19 cellular contexts compared by ENCODE assay signal in the genomic region with DNA sequence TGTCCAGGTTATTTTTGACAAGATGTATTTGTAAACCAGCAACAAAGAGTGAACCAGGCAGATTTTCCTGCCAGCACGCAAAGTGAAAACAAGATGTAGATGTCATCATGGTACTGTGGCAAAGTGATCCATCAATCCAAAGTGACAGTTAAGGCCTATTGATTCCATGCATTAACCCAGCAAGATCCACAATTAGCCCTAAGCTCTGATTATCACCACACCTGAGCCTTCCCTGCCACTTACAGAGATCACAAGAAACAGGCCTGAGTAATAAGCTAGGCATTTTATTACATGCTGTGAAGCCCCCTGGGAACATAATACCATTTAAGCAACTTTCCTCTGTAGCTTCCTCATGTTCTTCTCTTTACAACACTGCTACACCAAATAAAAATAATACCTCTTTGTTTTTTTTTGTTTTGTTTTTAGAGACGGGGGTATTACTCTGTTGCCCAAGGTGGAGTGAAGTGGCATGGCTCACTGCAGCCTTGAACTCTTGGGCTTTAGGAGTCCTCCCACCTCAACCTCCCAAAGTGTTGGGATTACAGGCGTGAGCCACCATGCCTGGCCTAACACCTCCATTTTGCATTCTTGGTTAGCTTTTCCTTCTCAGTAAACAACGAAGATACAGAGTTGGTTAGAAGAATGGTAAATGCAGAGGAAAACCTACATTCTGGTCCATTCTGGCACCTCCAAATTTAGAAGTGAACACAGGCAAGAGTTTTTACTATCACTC.
DNase-seq lines count a peak whose midpoint lies in the region; ATAC-seq and TF ChIP-seq lines count a peak whose summit lies in the region.
"Had no signal": no experiment of that assay in that cellular context is flagged by ENCODE, and none has a peak within 500 bp of the region (broad histone marks: within the 10 kb centered on the region; RNA-seq: fewer than 3 reads in every experiment).

No MANE protein-coding gene starts in this region.

- TF ChIP-seq CTCF in HEK293 (tag by site-specific recombination; IDR thresholded peaks at IDR 0.05): no peak
- no peak for TF ChIP-seq CTCF in nephron (IDR thresholded peaks at IDR 0.05; ENCODE audit: unreplicated experiment in 3 of 3)

- H3K4me3 ChIP-seq in HEK293 (ENCODE audit: low read depth, low read length): no peak overlapping the region
- H3K4me3 ChIP-seq: mucosa of descending colon had no signal

- DNase-seq in NCI-H524 (lab: John Stamatoyannopoulos, UW): peak; percentile 47 to 78
- no peak for DNase-seq in NCI-H345 (lab: John Stamatoyannopoulos, UW)
- no peak for DNase-seq in SW480 (ENCODE audit: low spot score)
- DNase-seq: activated CD4-positive, alpha-beta memory T cell treated with anti-CD3 and anti-CD28 coated beads, Interleukin-2, amount 10 ng/mL, durations not matched to agents 7 days and 5 days; activated T-cell treated with anti-CD3 and anti-CD28 coated beads, Interleukin-2, amount 50 U/mL, for 72 hours; CD4-positive, CD25-positive, alpha-beta regulatory T cell; effector CD8-positive, alpha-beta T cell; left colon; mucosa of descending colon; NCI-H2081 treated with DMSO at 0.1 percent for 48 hours; RPMI8226; SW 1271 had no signal

- H3K4me1 ChIP-seq in HEK293 (ENCODE audit: control insufficient read depth, insufficient read depth, low read length): no peaks in the 10 kb centered on the region

- peaks cover 30% of the 10 kb centered on the region for H3K4me1 Mint-ChIP-seq in nephron
- H3K4me1 Mint-ChIP-seq: activated CD4-positive, alpha-beta memory T cell treated with anti-CD3 and anti-CD28 coated beads, Interleukin-2, amount 10 ng/mL, durations not matched to agents 7 days and 5 days; CD4-positive, CD25-positive, alpha-beta regulatory T cell had no signal

- no peak for ATAC-seq in HG02759 (IDR thresholded peaks at IDR 0.05; ENCODE audit: unreplicated experiment)
- ATAC-seq in HG02973 (IDR thresholded peaks at IDR 0.05; ENCODE audit: unreplicated experiment): no peak
- ATAC-seq: activated T-cell treated with anti-CD3 and anti-CD28 coated beads, Interleukin-2, amount 50 U/mL, for 72 hours had no signal

- H3K27ac ChIP-seq in HEK293 (ENCODE audit: extremely low read depth, low read depth, low read length): no peak overlapping the region
- H3K27ac ChIP-seq in cingulate gyrus (ENCODE audit: low read depth, low read length): peak overlapping the region; percentile 69

- H3K4me3 Mint-ChIP-seq in nephron: no peak overlapping the region
- H3K4me3 Mint-ChIP-seq: activated CD4-positive, alpha-beta memory T cell treated with anti-CD3 and anti-CD28 coated beads, Interleukin-2, amount 10 ng/mL, durations not matched to agents 7 days and 5 days; activated naive CD8-positive, alpha-beta T cell; activated T-cell treated with anti-CD3 and anti-CD28 coated beads, Interleukin-2, amount 50 U/mL, for 72 hours; CD4-positive, CD25-positive, alpha-beta regulatory T cell; IgD-negative memory B cell had no signal

- H3K27me3 Mint-ChIP-seq in nephron (ENCODE audit: low read depth): no peaks in the 10 kb centered on the region
- H3K27me3 Mint-ChIP-seq: activated naive CD8-positive, alpha-beta T cell had no signal

- H3K36me3 Mint-ChIP-seq in nephron (ENCODE audit: low read depth): peaks cover 12% of the 10 kb centered on the region
- H3K36me3 Mint-ChIP-seq: activated naive CD8-positive, alpha-beta T cell; CD4-positive, CD25-positive, alpha-beta regulatory T cell had no signal

- H3K27ac Mint-ChIP-seq in nephron: peak overlapping the region; percentile 83 to 94 (median 91)
- H3K27ac Mint-ChIP-seq: activated CD4-positive, alpha-beta memory T cell treated with anti-CD3 and anti-CD28 coated beads, Interleukin-2, amount 10 ng/mL, durations not matched to agents 7 days and 5 days; activated naive CD8-positive, alpha-beta T cell; activated T-cell treated with anti-CD3 and anti-CD28 coated beads, Interleukin-2, amount 50 U/mL, for 72 hours; CD4-positive, CD25-positive, alpha-beta regulatory T cell had no signal

- no peaks in the 10 kb centered on the region for H3K9me3 ChIP-seq in HEK293 (ENCODE audit: control insufficient read depth, insufficient read depth, low read depth, low read length)
- H3K9me3 ChIP-seq: mucosa of descending colon had no signal

- CTCF ChIA-PET in HEK293 (lab: Yijun Ruan, JAX): interaction anchor here (0.8 kb wide), 1 partner anchor 139 kb away, joined by 3 read pairs; no protein-coding TSS in a partner anchor

- no peaks in the 10 kb centered on the region for H3K9me3 Mint-ChIP-seq in nephron
- H3K9me3 Mint-ChIP-seq: activated CD4-positive, alpha-beta memory T cell treated with anti-CD3 and anti-CD28 coated beads, Interleukin-2, amount 10 ng/mL, durations not matched to agents 7 days and 5 days; activated T-cell treated with anti-CD3 and anti-CD28 coated beads, Interleukin-2, amount 50 U/mL, for 72 hours had no signal

- POLR2A ChIA-PET in HEK293 (lab: Yijun Ruan, JAX): no interaction called here

- no peaks in the 10 kb centered on the region for H3K36me3 ChIP-seq in HEK293 (ENCODE audit: control insufficient read depth in 2 of 2, insufficient read depth in 1 of 2, low read length in 2 of 2)

TF ChIP-seq in HEK293, 187 proteins besides CTCF, POLR2A, EP300 and RAD21:
- TF ChIP-seq ZNF571 (tag by site-specific recombination; IDR thresholded peaks at IDR 0.05): no peak
- peak; percentile 84 for TF ChIP-seq ZIC2 (tag by site-specific recombination; IDR thresholded peaks at IDR 0.05)

Comparison
In these comparisons a context has a peak if more than half of its experiments do, and no peak if none do; other contexts are left out.
1. DNase-seq: peak in NCI-H524 (2 of 2); none in NCI-H345 (single experiment) and SW480 (single experiment).